In the genomic region with DNA sequence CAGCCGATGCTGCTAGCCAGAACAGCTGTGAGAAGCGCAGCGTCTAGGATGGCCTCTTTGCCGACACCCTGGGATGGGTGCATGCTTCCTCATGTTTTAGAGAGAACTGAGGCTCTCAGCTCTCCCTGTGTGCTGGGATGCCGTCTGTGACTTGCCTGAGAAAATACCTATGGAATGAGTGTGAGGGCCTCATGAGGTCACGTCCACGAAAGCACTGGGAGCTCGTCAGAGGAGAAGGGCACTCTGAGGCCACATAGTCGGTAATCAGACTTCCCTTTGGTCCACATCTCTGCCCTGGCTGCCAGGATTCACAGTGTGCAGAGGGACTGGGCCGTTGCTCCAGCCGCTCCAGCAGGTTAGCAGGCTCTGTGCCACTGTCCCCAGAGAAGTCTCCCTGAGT, we compare ENCODE assay signal across 11 cellular contexts. TPM values are rescaled to one million over a fixed set of nuclear protein-coding genes. Genes with fewer than 3 reads are reported as not detected.
A peak's percentile ranks its signal among the peaks of the same experiment; 100 is the strongest.
DNase-seq lines count a peak whose midpoint lies in the region; ATAC-seq lines count a peak whose summit lies in the region.
"Had no signal": no experiment of that assay in that cellular context is flagged by ENCODE, and none has a peak within 500 bp of the region (broad histone marks: within the 10 kb centered on the region; RNA-seq: fewer than 3 reads in every experiment).

No MANE protein-coding gene starts in this region.

- WGBS in mesendoderm (ENCODE audit: extremely low coverage, insufficient coverage, low lambda C conversion rate): no CpG with 5 or more reads among the region's 11 CpGs

- no peaks in the 10 kb centered on the region for H3K9me3 Mint-ChIP-seq in stimulated activated naive CD8-positive, alpha-beta T cell treated with anti-CD3 and anti-CD28 coated beads, Interleukin-15, amount 100 ng/mL, for 72 hours
- H3K9me3 Mint-ChIP-seq in CD4-positive, alpha-beta memory T cell: no peaks in the 10 kb centered on the region

- no peak overlapping the region for H3K23ac ChIP-seq in mesendoderm (ENCODE audit: low read length)

- intact Hi-C loops in CD4-positive, alpha-beta memory T cell (cut with micrococcal nuclease): no loop called here

- no peak overlapping the region for H3K4me2 ChIP-seq in mesendoderm (ENCODE audit: low read length)

- no peak overlapping the region for H2BK120ac ChIP-seq in mesendoderm (ENCODE audit: low read depth, low read length)

- H3K79me1 ChIP-seq in mesendoderm (ENCODE audit: low read length): peaks cover 28% of the 10 kb centered on the region

- H3K36me3 Mint-ChIP-seq in CD4-positive, alpha-beta memory T cell: peaks cover 3 to 8% of the 10 kb centered on the region in 2 donors

- no peak overlapping the region for H3K4ac ChIP-seq in mesendoderm (ENCODE audit: low read depth, low read length)

- H3K4me3 Mint-ChIP-seq in stimulated activated naive CD8-positive, alpha-beta T cell treated with anti-CD3 and anti-CD28 coated beads, Interleukin-15, amount 100 ng/mL, for 72 hours: no peak overlapping the region
- H3K4me3 Mint-ChIP-seq in CD4-positive, alpha-beta memory T cell: no peak overlapping the region

- H3K4me1 Mint-ChIP-seq in stimulated activated naive CD8-positive, alpha-beta T cell treated with anti-CD3 and anti-CD28 coated beads, Interleukin-15, amount 100 ng/mL, for 72 hours: no peaks in the 10 kb centered on the region
- H3K4me1 Mint-ChIP-seq in CD4-positive, alpha-beta memory T cell: peaks cover 9 to 28% (median 11%) of the 10 kb centered on the region in 4 donors

- H3K27ac Mint-ChIP-seq in stimulated activated naive CD8-positive, alpha-beta T cell treated with anti-CD3 and anti-CD28 coated beads, Interleukin-15, amount 100 ng/mL, for 72 hours: no peak overlapping the region
- H3K27ac Mint-ChIP-seq in CD4-positive, alpha-beta memory T cell: peak overlapping the region in 2 of 7 donors; percentile 4 to 35

- DNase-seq in LHCN-M2 (ENCODE audit: low read depth) (peak; percentile 86), dermis blood vessel endothelial cell (peak; percentile 67), mesendoderm (peak; percentile 76), caudate nucleus (lab: John Stamatoyannopoulos, UW) (no peak)
- DNase-seq in stimulated activated naive CD8-positive, alpha-beta T cell treated with anti-CD3 and anti-CD28 coated beads, Interleukin-15, amount 100 ng/mL, for 72 hours: no peak
- DNase-seq in CD4-positive, alpha-beta memory T cell: no peak
- DNase-seq: Calu3, thyroid gland had no signal

- H4K5ac ChIP-seq in mesendoderm (ENCODE audit: low read length): no peak overlapping the region

- peaks cover 22% of the 10 kb centered on the region for H3K79me2 ChIP-seq in ACC112 (ENCODE audit: control insufficient read depth, insufficient read depth, low read length, unreplicated experiment)
- H3K79me2 ChIP-seq in mesendoderm (ENCODE audit: control insufficient read depth, insufficient read depth, low read length): peaks cover 12% of the 10 kb centered on the region

- no peaks in the 10 kb centered on the region for H3K27me3 ChIP-seq in ACC112 (ENCODE audit: insufficient read depth, low read length)
- no peaks in the 10 kb centered on the region for H3K27me3 ChIP-seq in mesendoderm (ENCODE audit: insufficient read depth, low read length, poor library complexity)
- no peaks in the 10 kb centered on the region for H3K27me3 ChIP-seq in CD4-positive, alpha-beta memory T cell (ENCODE audit: insufficient read depth, low read length)
- H3K27me3 ChIP-seq: thyroid gland had no signal

- H4K8ac ChIP-seq in mesendoderm (ENCODE audit: low read depth, low read length): no peak overlapping the region

- H3K27me3 Mint-ChIP-seq in stimulated activated naive CD8-positive, alpha-beta T cell treated with anti-CD3 and anti-CD28 coated beads, Interleukin-15, amount 100 ng/mL, for 72 hours: no peaks in the 10 kb centered on the region
- H3K27me3 Mint-ChIP-seq in CD4-positive, alpha-beta memory T cell: no peaks in the 10 kb centered on the region

- H3K4me1 ChIP-seq in ACC112 (ENCODE audit: control insufficient read depth, insufficient read depth, low read length, unreplicated experiment) (peaks cover 37% of the 10 kb centered on the region), mesendoderm (ENCODE audit: control insufficient read depth, low read depth, low read length) (peaks cover 3% of the 10 kb centered on the region)
- peaks cover 5% of the 10 kb centered on the region for H3K4me1 ChIP-seq in CD4-positive, alpha-beta memory T cell (ENCODE audit: insufficient read depth, low read length)

- no peak overlapping the region for H2BK5ac ChIP-seq in mesendoderm (ENCODE audit: low read length)

- no peak overlapping the region for H3K56ac ChIP-seq in mesendoderm (ENCODE audit: low read length)

- H2AFZ ChIP-seq in ACC112 (ENCODE audit: low read length, unreplicated experiment): no peak overlapping the region

- no peak overlapping the region for H2AK5ac ChIP-seq in mesendoderm (ENCODE audit: low read length)

- CTCF ChIA-PET in CD4-positive, alpha-beta memory T cell (lab: Charles Lee; ENCODE audit: partially characterized antibody): no interaction called here

- H2BK15ac ChIP-seq in mesendoderm (replicated peaks; ENCODE audit: low read depth): no peak overlapping the region

- H3K27ac ChIP-seq in ACC112 (ENCODE audit: low read depth, low read length) (peak overlapping the region; percentile 74), mesendoderm (ENCODE audit: low read depth, low read length) (no peak overlapping the region), caudate nucleus (ENCODE audit: low read depth, low read length) (no peak overlapping the region)
- no peak overlapping the region for H3K27ac ChIP-seq in CD4-positive, alpha-beta memory T cell (ENCODE audit: low read depth, low read length)

- H3K9me3 ChIP-seq in CD4-positive, alpha-beta memory T cell (ENCODE audit: control insufficient read depth in 1 of 2, low read length in 2 of 2): no peaks in the 10 kb centered on the region
- H3K9me3 ChIP-seq: thyroid gland had no signal

- no peaks in the 10 kb centered on the region for H3K36me3 ChIP-seq in ACC112 (ENCODE audit: insufficient read depth, low read length)
- no peaks in the 10 kb centered on the region for H3K36me3 ChIP-seq in mesendoderm (ENCODE audit: control insufficient read depth, insufficient read depth, low read length)
- H3K36me3 ChIP-seq in CD4-positive, alpha-beta memory T cell (ENCODE audit: insufficient read depth, low read length): peaks cover 5% of the 10 kb centered on the region
- H3K36me3 ChIP-seq: thyroid gland had no signal

- no peak overlapping the region for H3K9ac ChIP-seq in mesendoderm (ENCODE audit: low read length)

- ATAC-seq in GM18861 (IDR thresholded peaks at IDR 0.05; ENCODE audit: unreplicated experiment): no peak
- no peak for ATAC-seq in stimulated activated naive CD8-positive, alpha-beta T cell treated with anti-CD3 and anti-CD28 coated beads, Interleukin-15, amount 100 ng/mL, for 72 hours
- ATAC-seq: esophagus mucosa had no signal

- POLR2A ChIA-PET in CD4-positive, alpha-beta memory T cell (lab: Charles Lee; ENCODE audit: partially characterized antibody): interaction anchor here (0.6 kb wide), 1 partner anchor 24 kb away, joined by 3 read pairs; no protein-coding TSS in a partner anchor

- H3K4me3 ChIP-seq in ACC112 (ENCODE audit: low read depth, low read length) (no peak overlapping the region), mesendoderm (ENCODE audit: low read length) (no peak overlapping the region)
- no peak overlapping the region for H3K4me3 ChIP-seq in CD4-positive, alpha-beta memory T cell (ENCODE audit: low read length in 2 of 2)
- H3K4me3 ChIP-seq: thyroid gland had no signal

- no peak overlapping the region for H3K18ac ChIP-seq in mesendoderm (ENCODE audit: low read length)

RNA-seq across cellular contexts. Expression of gene MICAL3, which starts 54.6 kb away (rescaled TPM):
- total RNA-seq in LHCN-M2 (2014; rRNA removed) (18.5 and 21.0 TPM in 2 replicates), dermis blood vessel endothelial cell (40.2 and 43.4 TPM in 2 replicates)
- 19.6 TPM for polyA plus RNA-seq in LHCN-M2 (2012)
- 17.7 TPM for polyA plus RNA-seq in mesendoderm (2013, experiment 1 of 2)
- 18.7 TPM for polyA plus RNA-seq in mesendoderm (2013, experiment 2 of 2)
- 10 to 100 TPM; 25.9 to 28.9 TPM for total RNA-seq in CD4-positive, alpha-beta memory T cell
- 1 to 10 TPM in 1 of 2 donors, under 1 TPM in 1; 0.97 to 2.9 TPM for polyA plus RNA-seq in CD4-positive, alpha-beta memory T cell

Comparison
In these comparisons a context has a peak if more than half of its experiments do, and no peak if none do; other contexts are left out.
1. DNase-seq: peak in LHCN-M2 (single experiment), dermis blood vessel endothelial cell (single experiment) and mesendoderm (single experiment); none in caudate nucleus (0 of 61), stimulated activated naive CD8-positive, alpha-beta T cell treated with anti-CD3 and anti-CD28 coated beads, Interleukin-15, amount 100 ng/mL, for 72 hours (0 of 2) and CD4-positive, alpha-beta memory T cell (0 of 5).